In genomic region chr16:72480926-72481325, GRCh38 we compare ENCODE assay signal across 23 cellular contexts.
DNase-seq lines count a peak whose midpoint lies in the region; ATAC-seq, FAIRE-seq and TF ChIP-seq lines count a peak whose summit lies in the region.
"Had no signal": no experiment of that assay in that cellular context is flagged by ENCODE, and none has a peak within 500 bp of the region (broad histone marks: within the 10 kb centered on the region; RNA-seq: fewer than 3 reads in every experiment).

No MANE protein-coding gene starts in this region.

- H3K27me3 ChIP-seq in body of pancreas (no peaks in the 10 kb centered on the region), spleen (replicated peaks in 1 of 7) (no peaks in the 10 kb centered on the region)
- H3K27me3 ChIP-seq: colonic mucosa, gastrocnemius medialis, right atrium auricular region had no signal

- no peak overlapping the region for H3K4me3 Mint-ChIP-seq in stimulated activated memory B cell treated with anti-CD40 and anti-IgM and Interleukin-4, amounts not matched to agents 10 μg/mL and 1 μg/mL and 100 μg/mL, for 72 hours
- H3K4me3 Mint-ChIP-seq: brain, H9 had no signal

- no peak for TF ChIP-seq CTCF in AG09309 (IDR thresholded peaks at IDR 0.05; ENCODE audit: control insufficient read depth, insufficient read depth, low read depth, low read length, missing control alignments)
- no peak for TF ChIP-seq CTCF in cardiac fibroblast (IDR thresholded peaks at IDR 0.05; ENCODE audit: low read depth, low read length)
- no peak for TF ChIP-seq CTCF in body of pancreas (IDR thresholded peaks at IDR 0.05)
- TF ChIP-seq CTCF in spleen (IDR thresholded peaks at IDR 0.05 in 8 of 11, conservative IDR thresholded peaks at IDR 0.05 in 3 of 11): no peak

- no peak overlapping the region for H3K27ac ChIP-seq in body of pancreas
- H3K27ac ChIP-seq in spleen: peak overlapping the region in 3 of 8 donors; percentile 28 to 47 (median 47)
- H3K27ac ChIP-seq: colonic mucosa, gastrocnemius medialis, right atrium auricular region had no signal

- H3K4me3 ChIP-seq in AG09309 (ENCODE audit: control insufficient read depth, low read depth, low read length) (no peak overlapping the region), cardiac fibroblast (replicated peaks in 1 of 2; ENCODE audit: low read depth in 2 of 2, low read length in 2 of 2) (no peak overlapping the region), body of pancreas (no peak overlapping the region), spleen (no peak overlapping the region)
- H3K4me3 ChIP-seq: colonic mucosa, gastrocnemius medialis, right atrium auricular region had no signal

- H3K36me3 ChIP-seq in body of pancreas (replicated peaks in 1 of 2; ENCODE audit: insufficient read depth in 1 of 2, low read depth in 2 of 2): no peaks in the 10 kb centered on the region
- H3K36me3 ChIP-seq in spleen: no peaks in the 10 kb centered on the region
- H3K36me3 ChIP-seq: colonic mucosa, gastrocnemius medialis, right atrium auricular region had no signal

- H3K27ac Mint-ChIP-seq in stimulated activated memory B cell treated with anti-CD40 and anti-IgM and Interleukin-4, amounts not matched to agents 10 μg/mL and 1 μg/mL and 100 μg/mL, for 72 hours: no peak overlapping the region
- H3K27ac Mint-ChIP-seq: activated naive CD4-positive, alpha-beta T cell treated with anti-CD3 and anti-CD28 coated beads, Interleukin-2, amount 50 U/mL, for 72 hours; brain had no signal

- H3K9me3 ChIP-seq in body of pancreas: no peaks in the 10 kb centered on the region
- H3K9me3 ChIP-seq in spleen: no peaks in the 10 kb centered on the region
- H3K9me3 ChIP-seq: colonic mucosa, gastrocnemius medialis, right atrium auricular region had no signal

- peak; percentile 55 for FAIRE-seq in H54 (lab: Jason Lieb, UNC)
- FAIRE-seq: HepG2, urothelium cell line had no signal

- H3K36me3 Mint-ChIP-seq in stimulated activated memory B cell treated with anti-CD40 and anti-IgM and Interleukin-4, amounts not matched to agents 10 μg/mL and 1 μg/mL and 100 μg/mL, for 72 hours: peaks cover 11% of the 10 kb centered on the region
- H3K36me3 Mint-ChIP-seq: activated naive CD4-positive, alpha-beta T cell treated with anti-CD3 and anti-CD28 coated beads, Interleukin-2, amount 50 U/mL, for 72 hours; brain had no signal

- H3K4me1 ChIP-seq in body of pancreas: no peaks in the 10 kb centered on the region
- H3K4me1 ChIP-seq in spleen: peaks cover 0 to 19% (median 6%) of the 10 kb centered on the region in 6 donors
- H3K4me1 ChIP-seq: colonic mucosa, gastrocnemius medialis, right atrium auricular region had no signal

- peaks cover 3% of the 10 kb centered on the region for H3K9me3 Mint-ChIP-seq in stimulated activated memory B cell treated with anti-CD40 and anti-IgM and Interleukin-4, amounts not matched to agents 10 μg/mL and 1 μg/mL and 100 μg/mL, for 72 hours
- H3K9me3 Mint-ChIP-seq: activated naive CD4-positive, alpha-beta T cell treated with anti-CD3 and anti-CD28 coated beads, Interleukin-2, amount 50 U/mL, for 72 hours; brain; H9 had no signal

- peaks cover 32% of the 10 kb centered on the region for H3K4me1 Mint-ChIP-seq in stimulated activated memory B cell treated with anti-CD40 and anti-IgM and Interleukin-4, amounts not matched to agents 10 μg/mL and 1 μg/mL and 100 μg/mL, for 72 hours
- H3K4me1 Mint-ChIP-seq: brain had no signal

- intact Hi-C loops in body of pancreas (cut with DNase I) (no loop called here), spleen (cut with DNase I; ENCODE audit: low total_unique reads) (no loop called here)

- 72 to 73% methylated on average over 3 of the region's 3 CpGs for WGBS in body of pancreas, 2 donors
- 62 to 85% (median 76%) methylated on average over 3 of the region's 3 CpGs for WGBS in spleen, 5 donors

- TF ChIP-seq POLR2A in H54 (IDR thresholded peaks at IDR 0.05; ENCODE audit: low read depth, low read length): no peak
- TF ChIP-seq POLR2A in body of pancreas (IDR thresholded peaks at IDR 0.05): no peak
- TF ChIP-seq POLR2A in spleen (IDR thresholded peaks at IDR 0.05): no peak

- H3K27me3 Mint-ChIP-seq in stimulated activated memory B cell treated with anti-CD40 and anti-IgM and Interleukin-4, amounts not matched to agents 10 μg/mL and 1 μg/mL and 100 μg/mL, for 72 hours: no peaks in the 10 kb centered on the region
- H3K27me3 Mint-ChIP-seq: brain had no signal

- ATAC-seq in stimulated activated memory B cell treated with anti-CD40 and anti-IgM and Interleukin-4, amounts not matched to agents 10 μg/mL and 1 μg/mL and 100 μg/mL, for 72 hours: no peak
- ATAC-seq in body of pancreas (no peak), GM21515 (IDR thresholded peaks at IDR 0.05; ENCODE audit: unreplicated experiment) (no peak)
- ATAC-seq: activated naive CD4-positive, alpha-beta T cell treated with anti-CD3 and anti-CD28 coated beads, Interleukin-2, amount 50 U/mL, for 72 hours; gastrocnemius medialis; HepG2 had no signal

- DNase-seq in AG09309 (ENCODE audit: low read depth) (peak; percentile 42), H54 (ENCODE audit: insufficient read length, low spot score) (no peak), cardiac fibroblast (ENCODE audit: low read depth in 2 of 2) (peak; percentile 44 to 76), iris pigment epithelial cell (ENCODE audit: low read depth) (peak; percentile 36), body of pancreas (no peak), spleen (no peak)
- DNase-seq: activated CD4-positive, alpha-beta T cell treated with anti-CD3 and anti-CD28 coated beads for 1 hour; activated CD8-positive, alpha-beta memory T cell treated with anti-CD3 and anti-CD28 coated beads for 24 hours; colonic mucosa; gastrocnemius medialis; H9; mammary epithelial cell; NCI-H1417; NCI-H524 treated with DMSO at 0.1 percent for 48 hours; occipital lobe; stimulated activated CD8-positive, alpha-beta memory T cell treated with anti-CD3 and anti-CD28 coated beads, Interleukin-4, amount 100 ng/mL, for 48 hours had no signal

Comparison
In these comparisons a context has a peak if more than half of its experiments do, and no peak if none do; other contexts are left out.
1. DNase-seq: peak in AG09309 (single experiment), cardiac fibroblast (2 of 2) and iris pigment epithelial cell (single experiment); none in H54 (single experiment), body of pancreas (0 of 4) and spleen (single experiment).